ENCODE assay signal across 8 cellular contexts in the genomic region with DNA sequence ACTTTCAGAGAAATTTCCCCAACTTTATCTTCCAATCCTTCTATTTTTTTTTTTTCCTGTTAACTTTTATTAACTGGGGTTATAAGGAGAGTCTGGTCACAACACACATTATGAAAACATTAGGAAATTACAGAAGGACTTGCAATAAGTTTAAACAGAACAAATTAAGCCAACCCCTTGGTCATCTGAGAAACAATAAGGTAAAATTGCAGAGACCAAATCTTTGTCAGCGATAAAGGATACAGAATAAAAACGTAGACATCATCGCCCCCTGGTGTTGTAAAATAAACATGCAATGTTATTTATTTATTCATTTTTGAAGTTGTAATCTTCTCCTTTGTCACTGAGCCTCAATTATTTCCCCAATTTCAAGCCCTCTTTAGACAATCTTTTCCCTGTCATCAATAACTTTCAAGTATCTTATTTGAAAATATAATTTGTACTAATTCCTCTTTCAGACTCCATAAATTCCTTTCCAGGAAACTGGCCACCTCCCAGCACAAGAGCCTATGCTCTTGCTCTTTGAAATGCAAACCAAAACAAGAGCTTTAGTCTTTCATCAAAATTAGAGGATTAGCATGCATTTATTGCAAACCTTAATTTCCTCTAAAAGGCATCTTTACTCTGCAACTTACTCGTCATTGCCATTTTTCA. TPM values are rescaled to one million over a fixed set of nuclear protein-coding genes. Genes with fewer than 3 reads are reported as not detected.
DNase-seq lines count a peak whose midpoint lies in the region; ATAC-seq, FAIRE-seq and TF ChIP-seq lines count a peak whose summit lies in the region.

No MANE protein-coding gene starts in this region.

- no peaks in the 10 kb centered on the region for H3K9me3 ChIP-seq in astrocyte (ENCODE audit: insufficient read depth, low read depth, low read length)
- peaks cover 0 to 3% (median under 1%) of the 10 kb centered on the region in 4 donors for H3K9me3 ChIP-seq in liver (ENCODE audit: control insufficient read depth in 4 of 4, low read length in 3 of 4)

- H3K4me1 ChIP-seq in astrocyte (ENCODE audit: insufficient read depth, low read length), result no peaks in the 10 kb centered on the region
- peaks cover 0 to 2% (median 0%) of the 10 kb centered on the region in 4 donors for H3K4me1 ChIP-seq in liver (ENCODE audit: control insufficient read depth in 4 of 4, insufficient read depth in 4 of 4, low read length in 3 of 4)

- TF ChIP-seq CTCF in AG04449 (IDR thresholded peaks at IDR 0.05; ENCODE audit: insufficient read depth, low read length, missing control alignments), result peak; percentile 27
- peak; percentile 55 for TF ChIP-seq CTCF in astrocyte (IDR thresholded peaks at IDR 0.05; ENCODE audit: insufficient read depth, low read depth, low read length)
- TF ChIP-seq CTCF in liver (IDR thresholded peaks at IDR 0.05; ENCODE audit: low read depth, low read length, missing input control), result peak; percentile 54

- no peak overlapping the region for H3K27ac Mint-ChIP-seq in astrocyte (ENCODE audit: unreplicated experiment)

- no peaks in the 10 kb centered on the region for H3K4me1 Mint-ChIP-seq in astrocyte (ENCODE audit: low read depth, unreplicated experiment)

- no peak overlapping the region for H3K4me2 ChIP-seq in astrocyte (ENCODE audit: low read length)

- no peaks in the 10 kb centered on the region for H3K36me3 Mint-ChIP-seq in astrocyte (ENCODE audit: low read depth, unreplicated experiment)

- TF ChIP-seq RAD21 in liver (IDR thresholded peaks at IDR 0.05), result peak; percentile 82 to 84

- peaks cover 4% of the 10 kb centered on the region for H3K27me3 ChIP-seq in astrocyte (ENCODE audit: insufficient read depth, low read length)
- no peaks in the 10 kb centered on the region for H3K27me3 ChIP-seq in liver (ENCODE audit: control insufficient read depth in 4 of 4, insufficient read depth in 4 of 4, low read length in 3 of 4)

- H3K27me3 Mint-ChIP-seq in astrocyte (ENCODE audit: low read depth, unreplicated experiment), result peaks cover 12% of the 10 kb centered on the region

- H3K9me3 Mint-ChIP-seq in astrocyte (ENCODE audit: unreplicated experiment), result peaks cover 4% of the 10 kb centered on the region

- ATAC-seq in GM18517 (IDR thresholded peaks at IDR 0.05; ENCODE audit: unreplicated experiment) (peak; percentile 56), GM21737 (IDR thresholded peaks at IDR 0.05; ENCODE audit: unreplicated experiment) (no peak)

- POLR2A ChIA-PET in AG04449 (lab: Yijun Ruan, JAX), result no interaction called here

- H2AFZ ChIP-seq in astrocyte (ENCODE audit: low read depth, low read length), result no peak overlapping the region

- no peak for FAIRE-seq in astrocyte (lab: Jason Lieb, UNC)

- H3K9ac ChIP-seq in astrocyte (ENCODE audit: low read length) (no peak overlapping the region), liver (ENCODE audit: low read depth in 1 of 2, low read length in 2 of 2) (no peak overlapping the region)

- H3K4me3 ChIP-seq in AG04449 (ENCODE audit: low read depth, low read length) (no peak overlapping the region), astrocyte (ENCODE audit: insufficient read depth, low read depth, low read length) (no peak overlapping the region), liver (ENCODE audit: low read depth in 1 of 3, low read length in 3 of 3) (no peak overlapping the region)

- CTCF ChIA-PET in AG04449 (lab: Yijun Ruan, JAX), result interaction anchor here (0.7 to 3.7 kb wide), 19 partner anchors 10 to 785 kb away, joined by 3 to 45 read pairs (median 3); no protein-coding TSS in a partner anchor

- no peaks in the 10 kb centered on the region for H4K20me1 ChIP-seq in astrocyte (ENCODE audit: insufficient read depth, low read length)

- H3K36me3 ChIP-seq in astrocyte (ENCODE audit: insufficient read depth, low read length), result no peaks in the 10 kb centered on the region
- peaks cover 2 to 24% (median 18%) of the 10 kb centered on the region in 4 donors for H3K36me3 ChIP-seq in liver (ENCODE audit: control insufficient read depth in 4 of 4, insufficient read depth in 3 of 4, low read depth in 1 of 4, low read length in 3 of 4)

- H3K4me3 Mint-ChIP-seq in astrocyte (ENCODE audit: unreplicated experiment), result no peak overlapping the region

- 25% methylated on average over 4 of the region's 4 CpGs for WGBS in liver

- no peaks in the 10 kb centered on the region for H3K79me2 ChIP-seq in astrocyte (ENCODE audit: insufficient read depth, low read length)

- H3K27ac ChIP-seq in astrocyte (ENCODE audit: low read depth, low read length) (no peak overlapping the region), liver (ENCODE audit: low read depth in 1 of 2, low read length in 2 of 2) (no peak overlapping the region)

- DNase-seq in AG04449 (ENCODE audit: low read depth, low spot score) (no peak), NCI-H2107 (lab: John Stamatoyannopoulos, UW) (peak; percentile 12), astrocyte (ENCODE audit: low read depth) (no peak), SHP77 treated with DMSO at 0.1 percent for 48 hours (lab: John Stamatoyannopoulos, UW) (no peak), anterior cingulate cortex (lab: John Stamatoyannopoulos, UW) (no peak)

TF ChIP-seq in liver, 16 proteins besides CTCF, POLR2A, EP300 and RAD21:
- TF ChIP-seq FOXA1 (IDR thresholded peaks at IDR 0.05) (no peak), SP1 (IDR thresholded peaks at IDR 0.05) (no peak), YY1 (IDR thresholded peaks at IDR 0.05) (no peak), FOXA2 (IDR thresholded peaks at IDR 0.05) (no peak), JUND (IDR thresholded peaks at IDR 0.05) (no peak), ATF3 (IDR thresholded peaks at IDR 0.05) (no peak)

RNA-seq across cellular contexts. Expression of gene G6PC2, which starts 19.5 kb away (rescaled TPM):
- not detected in 2 replicates for total RNA-seq in astrocyte
- total RNA-seq in liver, result not detected
- not detected for polyA plus RNA-seq in liver

RNA-seq across cellular contexts. Expression of gene SPC25, which starts 30.4 kb away (rescaled TPM):
- 0.60 and 1.6 TPM in 2 replicates for total RNA-seq in astrocyte
- 1 to 10 TPM in 1 of 2 donors, not detected in 1; 8.2 TPM for total RNA-seq in liver
- polyA plus RNA-seq in liver, result 1 to 10 TPM in 1 of 2 donors, under 1 TPM in 1; 0.58 to 2.1 TPM
